27 cellular contexts compared by ENCODE assay signal in the genomic region with DNA sequence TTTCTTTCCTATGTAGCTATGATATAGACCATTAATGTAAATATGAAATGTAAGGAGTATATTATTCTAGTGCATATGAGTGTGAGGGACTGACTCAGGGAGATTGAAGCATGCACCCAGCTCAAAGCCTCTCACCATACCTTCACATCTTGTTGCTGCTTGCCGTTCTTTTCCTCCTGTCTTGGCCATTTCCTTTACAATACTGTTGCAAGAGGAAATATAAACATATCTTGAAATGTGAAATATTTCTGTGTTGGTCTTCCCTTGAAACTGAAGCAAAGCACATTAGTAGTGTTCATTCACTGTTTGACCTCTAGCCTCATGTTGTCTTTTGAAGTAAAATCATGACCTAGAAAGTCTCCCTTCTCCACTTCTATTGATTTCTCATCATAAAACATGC.
"Had no signal": no experiment of that assay in that cellular context is flagged by ENCODE, and none has a peak within 500 bp of the region (broad histone marks: within the 10 kb centered on the region; RNA-seq: fewer than 3 reads in every experiment).

No MANE protein-coding gene starts in this region.

- FAIRE-seq: islet of Langerhans had no signal

- H3K9me3 ChIP-seq: heart right ventricle, left lung, lower lobe of right lung, spleen, thoracic aorta, uterus had no signal

- H3K4me1 Mint-ChIP-seq: activated T-helper 17 cell treated with anti-CD3 and anti-CD28 coated beads, Interleukin-2, amount 50 U/mL, for 72 hours; natural killer cell; neural progenitor cell had no signal

- H3K27ac Mint-ChIP-seq: activated CD8-positive, alpha-beta T cell treated with anti-CD3 and anti-CD28 coated beads for 36 hours; activated naive CD4-positive, alpha-beta T cell treated with anti-CD3 and anti-CD28 coated beads, Interleukin-2, amount 50 U/mL, for 24 hours; activated naive CD8-positive, alpha-beta T cell treated with anti-CD3 and anti-CD28 coated beads, Interleukin-2, amount 50 U/mL, for 24 hours; activated T-helper 17 cell treated with anti-CD3 and anti-CD28 coated beads, Interleukin-2, amount 50 U/mL, for 72 hours; effector memory CD8-positive, alpha-beta T cell; neural progenitor cell had no signal

- H3K9ac ChIP-seq: neural progenitor cell had no signal

- H2AFZ ChIP-seq: neural progenitor cell had no signal

- H3K4me3 ChIP-seq: coronary artery, heart right ventricle, left lung, lower lobe of right lung, neural progenitor cell, spleen, thoracic aorta, uterus had no signal

- H3K4me2 ChIP-seq: neural progenitor cell had no signal

- H3K4me3 Mint-ChIP-seq: activated B cell treated with CpG ODN at 0.5 μM for 24 hours; activated CD8-positive, alpha-beta T cell treated with anti-CD3 and anti-CD28 coated beads for 36 hours; activated naive CD4-positive, alpha-beta T cell treated with anti-CD3 and anti-CD28 coated beads, Interleukin-2, amount 50 U/mL, for 24 hours; activated naive CD8-positive, alpha-beta T cell treated with anti-CD3 and anti-CD28 coated beads, Interleukin-2, amount 50 U/mL, for 24 hours; activated T-cell treated with anti-CD3 and anti-CD28 coated beads, Interleukin-2, amount 50 U/mL, for 4 hours; activated T-helper 17 cell treated with anti-CD3 and anti-CD28 coated beads, Interleukin-2, amount 50 U/mL, for 72 hours; effector memory CD8-positive, alpha-beta T cell; natural killer cell; neural progenitor cell had no signal

- H3K27me3 Mint-ChIP-seq: activated B cell treated with CpG ODN at 0.5 μM for 24 hours; activated CD8-positive, alpha-beta T cell treated with anti-CD3 and anti-CD28 coated beads for 36 hours; activated naive CD4-positive, alpha-beta T cell treated with anti-CD3 and anti-CD28 coated beads, Interleukin-2, amount 50 U/mL, for 24 hours; activated naive CD8-positive, alpha-beta T cell treated with anti-CD3 and anti-CD28 coated beads, Interleukin-2, amount 50 U/mL, for 24 hours; activated T-helper 17 cell treated with anti-CD3 and anti-CD28 coated beads, Interleukin-2, amount 50 U/mL, for 72 hours; effector memory CD8-positive, alpha-beta T cell had no signal

- H3K4me1 ChIP-seq: heart right ventricle, left lung, lower lobe of right lung, neural progenitor cell, uterus had no signal

- H3K36me3 Mint-ChIP-seq: natural killer cell had no signal

- H3K36me3 ChIP-seq: neural progenitor cell, uterus had no signal

- DNase-seq: activated B cell treated with CpG ODN at 0.5 μM for 24 hours; activated CD4-positive, alpha-beta T cell treated with anti-CD3 and anti-CD28 coated beads, Interleukin-2, amount 50 U/mL, for 1 hour; activated CD8-positive, alpha-beta T cell treated with anti-CD3 and anti-CD28 coated beads for 36 hours; activated naive CD8-positive, alpha-beta T cell treated with anti-CD3 and anti-CD28 coated beads, Interleukin-2, amount 50 U/mL, for 24 hours; activated T-cell treated with anti-CD3 and anti-CD28 coated beads, Interleukin-2, amount 50 U/mL, for 4 hours; anterior cingulate cortex; effector memory CD8-positive, alpha-beta T cell; foreskin melanocyte; heart right ventricle; left lung; lower lobe of right lung; mesendoderm; natural killer cell; posterior cingulate gyrus; right cardiac atrium; spleen; stimulated activated naive CD4-positive, alpha-beta T cell treated with Interleukin-2 at 50 U/mL for 16 hours; T-helper 2 cell; trophoblast cell; uterus had no signal

- H3K9me3 Mint-ChIP-seq: activated B cell treated with CpG ODN at 0.5 μM for 24 hours; activated CD8-positive, alpha-beta T cell treated with anti-CD3 and anti-CD28 coated beads for 36 hours; activated naive CD4-positive, alpha-beta T cell treated with anti-CD3 and anti-CD28 coated beads, Interleukin-2, amount 50 U/mL, for 24 hours; activated naive CD8-positive, alpha-beta T cell treated with anti-CD3 and anti-CD28 coated beads, Interleukin-2, amount 50 U/mL, for 24 hours; activated T-cell treated with anti-CD3 and anti-CD28 coated beads, Interleukin-2, amount 50 U/mL, for 4 hours; activated T-helper 17 cell treated with anti-CD3 and anti-CD28 coated beads, Interleukin-2, amount 50 U/mL, for 72 hours; effector memory CD8-positive, alpha-beta T cell; natural killer cell; neural progenitor cell had no signal

- ATAC-seq: activated CD8-positive, alpha-beta T cell treated with anti-CD3 and anti-CD28 coated beads for 36 hours; activated naive CD8-positive, alpha-beta T cell treated with anti-CD3 and anti-CD28 coated beads, Interleukin-2, amount 50 U/mL, for 24 hours; activated T-cell treated with anti-CD3 and anti-CD28 coated beads, Interleukin-2, amount 50 U/mL, for 4 hours; activated T-helper 17 cell treated with anti-CD3 and anti-CD28 coated beads, Interleukin-2, amount 50 U/mL, for 72 hours; effector memory CD8-positive, alpha-beta T cell; esophagus mucosa; heart right ventricle; left lung; lower lobe of right lung; natural killer cell; right cardiac atrium had no signal

- H3K27ac ChIP-seq: coronary artery, heart right ventricle, left lung, lower lobe of right lung, neural progenitor cell, thoracic aorta, uterus had no signal

- H3K27me3 ChIP-seq: heart right ventricle, left lung, neural progenitor cell, spleen, uterus had no signal
